22 cellular contexts compared by ENCODE assay signal in the genomic region with DNA sequence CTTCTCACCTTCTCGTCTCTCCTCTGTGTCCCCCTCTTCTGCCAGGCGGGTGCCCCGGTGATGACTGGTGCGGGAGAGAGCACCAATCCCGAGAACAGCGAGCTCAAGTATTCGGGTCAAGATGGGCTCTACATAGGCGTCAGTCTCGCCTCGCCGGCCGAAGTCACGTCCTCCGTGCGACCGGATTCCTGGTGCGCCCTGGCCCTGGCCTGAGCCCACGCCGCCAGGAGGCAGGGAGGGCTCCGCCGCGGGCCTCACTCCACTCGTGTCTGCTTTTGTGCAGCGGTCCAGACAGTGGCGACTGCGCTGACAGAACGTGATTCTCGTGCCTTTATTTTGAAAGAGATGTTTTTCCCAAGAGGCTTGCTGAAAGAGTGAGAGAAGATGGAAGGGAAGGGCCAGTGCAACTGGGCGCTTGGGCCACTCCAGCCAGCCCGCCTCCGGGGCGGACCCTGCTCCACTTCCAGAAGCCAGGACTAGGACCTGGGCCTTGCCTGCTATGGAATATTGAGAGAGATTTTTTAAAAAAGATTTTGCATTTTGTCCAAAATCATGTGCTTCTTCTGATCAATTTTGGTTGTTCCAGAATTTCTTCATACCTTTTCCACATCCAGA. TPM values are rescaled to one million over a fixed set of nuclear protein-coding genes. Genes with fewer than 3 reads are reported as not detected.
A peak's percentile ranks its signal among the peaks of the same experiment; 100 is the strongest.
DNase-seq lines count a peak whose midpoint lies in the region; ATAC-seq and FAIRE-seq lines count a peak whose summit lies in the region.
"Had no signal": no experiment of that assay in that cellular context is flagged by ENCODE, and none has a peak within 500 bp of the region (broad histone marks: within the 10 kb centered on the region; RNA-seq: fewer than 3 reads in every experiment).

No MANE protein-coding gene starts in this region.

- DNase-seq in Right ventricle myocardium inferior (ENCODE audit: missing footprints), result no peak
- DNase-seq in cardiac septum (ENCODE audit: low spot score), result no peak
- peak; percentile 68 for DNase-seq in left ventricle myocardium superior
- DNase-seq in posterior vena cava (ENCODE audit: low spot score), result peak; percentile 82
- no peak for DNase-seq in NCI-H345 treated with DMSO at 0.1 percent for 48 hours (lab: John Stamatoyannopoulos, UW; ENCODE audit: unreplicated experiment)
- no peak for DNase-seq in DMS53 (lab: John Stamatoyannopoulos, UW)
- DNase-seq in HTR-8/SVneo (ENCODE audit: insufficient read length, low spot score), result no peak
- no peak for DNase-seq in cerebellum (ENCODE audit: low spot score)
- DNase-seq: activated CD4-positive, alpha-beta T cell treated with anti-CD3 and anti-CD28 coated beads, Interleukin-2, amount 10 ng/mL, durations not matched to agents 7 days and 5 days; foreskin fibroblast; HFFc6; islet precursor cell; midbrain; naive thymus-derived CD8-positive, alpha-beta T cell; NCI-H1694; occipital lobe; small intestine; stimulated activated naive CD8-positive, alpha-beta T cell treated with anti-CD3 and anti-CD28 coated beads, Interleukin-15, amount 100 ng/mL, for 72 hours had no signal

- FAIRE-seq in HTR-8/SVneo (lab: Jason Lieb, UNC), result no peak
- FAIRE-seq: bronchial epithelial cell, GM12892 had no signal

- ATAC-seq in Right ventricle myocardium inferior, result peak; percentile 59
- peak; percentile 61 for ATAC-seq in left ventricle myocardium superior
- ATAC-seq: activated naive CD4-positive, alpha-beta T cell treated with anti-CD3 and anti-CD28 coated beads, Interleukin-2, amount 50 U/mL, for 72 hours; naive thymus-derived CD8-positive, alpha-beta T cell; stimulated activated naive CD8-positive, alpha-beta T cell treated with anti-CD3 and anti-CD28 coated beads, Interleukin-15, amount 100 ng/mL, for 72 hours had no signal

- intact Hi-C loops in Right ventricle myocardium inferior (cut with DNase I) (no loop called here), cardiac septum (cut with DNase I) (no loop called here), left ventricle myocardium superior (cut with micrococcal nuclease) (no loop called here), posterior vena cava (cut with DNase I) (no loop called here)

RNA-seq across cellular contexts. Expression of a gene that starts 31.3 kb away (rescaled TPM):
- total RNA-seq in Right ventricle myocardium inferior, result 56.3 TPM
- 76.2 TPM for total RNA-seq in cardiac septum
- 62.3 TPM for total RNA-seq in left ventricle myocardium superior
- 10 to 100 TPM; 32.7 to 38.4 TPM for total RNA-seq in posterior vena cava
- total RNA-seq in cerebellum, result 0.54 TPM
- total RNA-seq: activated CD4-positive, alpha-beta T cell treated with anti-CD3 and anti-CD28 coated beads, Interleukin-2, amount 10 ng/mL, durations not matched to agents 7 days and 5 days; activated CD8-positive, alpha-beta memory T cell treated with anti-CD3 and anti-CD28 coated beads for 36 hours; activated naive CD4-positive, alpha-beta T cell treated with anti-CD3 and anti-CD28 coated beads, Interleukin-2, amount 50 U/mL, for 72 hours had no signal

Comparison
In these comparisons a context has a peak if more than half of its experiments do, and no peak if none do; other contexts are left out.
1. DNase-seq: peak in left ventricle myocardium superior (single experiment) and posterior vena cava (single experiment); none in Right ventricle myocardium inferior (single experiment), cardiac septum (single experiment), NCI-H345 treated with DMSO at 0.1 percent for 48 hours (single experiment), DMS53 (single experiment), HTR-8/SVneo (single experiment) and cerebellum (single experiment).
2. RNA of a gene that starts 31.3 kb away (total RNA-seq): 76.2 TPM in cardiac septum (single experiment), 62.3 TPM in left ventricle myocardium superior (single experiment), 56.3 TPM in Right ventricle myocardium inferior (single experiment) and 32.7 to 38.4 TPM in posterior vena cava; 0.54 TPM in cerebellum (single experiment); every median in the first group is over 10 times any median in the second.